In the genomic region with DNA sequence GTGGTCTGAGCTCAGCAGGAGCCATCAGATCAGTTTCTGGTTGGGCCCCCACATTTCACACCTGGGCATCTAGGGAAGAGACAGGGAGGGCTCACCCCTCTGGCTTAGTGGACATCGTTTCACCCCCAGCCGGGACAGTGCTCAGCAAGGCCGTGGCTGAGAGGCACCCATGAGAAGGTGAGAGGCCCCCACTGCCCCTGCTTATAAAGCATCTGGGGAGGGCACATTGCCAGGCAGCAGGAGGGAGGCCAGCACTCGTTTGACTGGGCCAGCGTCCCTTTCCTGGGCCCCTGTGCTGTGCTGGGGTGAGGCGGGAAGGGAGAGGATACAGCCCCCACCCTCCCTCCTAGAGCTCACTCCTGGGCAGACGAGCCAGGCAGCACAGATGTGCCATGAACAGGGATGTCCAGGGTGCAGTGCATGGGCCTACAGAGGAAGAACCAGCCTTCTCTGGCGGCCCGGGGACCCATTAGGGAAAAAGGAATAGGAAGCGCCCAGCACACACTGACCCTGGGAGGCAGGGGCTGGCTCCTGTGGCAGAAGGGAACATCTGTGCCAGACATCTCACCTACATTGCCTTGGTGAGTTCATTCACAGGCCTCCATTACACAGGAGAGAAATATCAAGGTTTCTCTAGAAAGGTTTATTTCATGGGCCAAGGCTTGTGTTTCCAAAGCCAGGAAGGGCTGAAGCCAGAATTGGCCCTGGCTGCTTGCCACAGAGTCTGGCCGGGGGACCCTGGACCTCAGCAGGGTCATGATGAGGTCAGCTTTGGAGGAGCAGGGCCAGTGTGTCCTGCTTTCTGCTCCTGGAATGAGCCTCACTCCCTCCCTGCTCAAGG, we compare ENCODE assay signal across 36 cellular contexts. TPM values are rescaled to one million over a fixed set of nuclear protein-coding genes. Genes with fewer than 3 reads are reported as not detected.
DNase-seq lines count a peak whose midpoint lies in the region; ATAC-seq and TF ChIP-seq lines count a peak whose summit lies in the region.
"Had no signal": no experiment of that assay in that cellular context is flagged by ENCODE, and none has a peak within 500 bp of the region (broad histone marks: within the 10 kb centered on the region; RNA-seq: fewer than 3 reads in every experiment).

No MANE protein-coding gene starts in this region.

- no peak overlapping the region for H3K4me2 ChIP-seq in SK-N-SH
- H3K4me2 ChIP-seq: GM23338 had no signal

- intact Hi-C loops in heart right ventricle (cut with DNase I) = no loop called here
- intact Hi-C loops in testis (cut with DNase I; ENCODE audit: low total_unique reads) = no loop called here

- H3K4me3 ChIP-seq in SK-N-SH (ENCODE audit: low read depth in 2 of 2, low read length in 1 of 2) = no peak overlapping the region
- H3K4me3 ChIP-seq in heart right ventricle = no peak overlapping the region
- H3K4me3 ChIP-seq in testis = no peak overlapping the region
- H3K4me3 ChIP-seq: esophagus muscularis mucosa, GM23338, pancreas, Peyer's patch, upper lobe of left lung had no signal

- H3K4me1 ChIP-seq in SK-N-SH (ENCODE audit: control insufficient read depth in 1 of 2, insufficient read depth in 2 of 2, low read depth in 1 of 2, low read length in 1 of 2) (peaks cover 0 to 14% of the 10 kb centered on the region in 2 experiments; a peak in 1 of 4 replicates), heart right ventricle (peaks cover 7 to 24% (median 13%) of the 10 kb centered on the region in 9 donors), testis (peaks cover 9% of the 10 kb centered on the region)
- H3K4me1 ChIP-seq: pancreas had no signal

- ATAC-seq in SK-N-SH treated with all-trans-retinoic acid at 6 μM for 48 hours (no peak; the same call in 2 of the 3 replicates), heart right ventricle (peak in 7 of 8 donors; percentile 12 to 48 (median 36)), GM19467 (IDR thresholded peaks at IDR 0.05; ENCODE audit: unreplicated experiment) (no peak)
- no peak for ATAC-seq in naive thymus-derived CD8-positive, alpha-beta T cell
- ATAC-seq: activated CD8-positive, alpha-beta memory T cell treated with anti-CD3 and anti-CD28 coated beads, Interleukin-2, amount 10 ng/mL, durations not matched to agents 7 days and 5 days; activated T-cell treated with anti-CD3 and anti-CD28 coated beads, Interleukin-2, amount 50 U/mL, for 72 hours; GM23338; pancreas had no signal

- TF ChIP-seq RAD21 in SK-N-SH (IDR thresholded peaks at IDR 0.05; ENCODE audit: low read length) = no peak

- H4K20me1 ChIP-seq in SK-N-SH (ENCODE audit: insufficient read depth) = peaks cover 30% of the 10 kb centered on the region

- H3K27ac ChIP-seq in SK-N-SH (ENCODE audit: low read depth in 2 of 2, low read length in 1 of 2) (peak overlapping the region in 1 of 2 experiments; percentile 60; a peak in 1 of 4 replicates), heart right ventricle (no peak overlapping the region), testis (no peak overlapping the region)
- H3K27ac ChIP-seq: 22Rv1, esophagus muscularis mucosa, pancreas, Peyer's patch, upper lobe of left lung had no signal

- no peaks in the 10 kb centered on the region for H3K9me3 Mint-ChIP-seq in naive thymus-derived CD8-positive, alpha-beta T cell
- H3K9me3 Mint-ChIP-seq: activated T-cell treated with anti-CD3 and anti-CD28 coated beads, Interleukin-2, amount 50 U/mL, for 72 hours; central memory CD8-positive, alpha-beta T cell; dendritic cell treated with granulocyte-macrophage colony-stimulating factor and Interleukin-4, amounts not matched to agents 40 ng/mL and 50 ng/mL, for 4 days; endodermal cell; GM23338; HFFc6; nephron progenitor cell had no signal

- 81% methylated on average over 6 of the region's 11 CpGs for WGBS in SK-N-SH (ENCODE audit: low lambda C conversion rate)
- WGBS in heart right ventricle, 2 donors = 47 to 52% methylated on average over 11 of the region's 11 CpGs
- WGBS in testis, 2 donors = 59 to 64% methylated on average over 7 to 11 of the region's 11 CpGs

- H3K27me3 Mint-ChIP-seq in naive thymus-derived CD8-positive, alpha-beta T cell = no peaks in the 10 kb centered on the region
- H3K27me3 Mint-ChIP-seq: activated CD8-positive, alpha-beta memory T cell treated with anti-CD3 and anti-CD28 coated beads, Interleukin-2, amount 10 ng/mL, durations not matched to agents 7 days and 5 days; central memory CD8-positive, alpha-beta T cell; dendritic cell treated with granulocyte-macrophage colony-stimulating factor and Interleukin-4, amounts not matched to agents 40 ng/mL and 50 ng/mL, for 4 days had no signal

- peak; percentile 17 for DNase-seq in SK-N-SH
- peak in 1 of 2 donors; percentile 51 for DNase-seq in heart right ventricle
- DNase-seq in naive thymus-derived CD8-positive, alpha-beta T cell = no peak
- peak; percentile 31 for DNase-seq in testis
- no peak for DNase-seq in iPS-NIHi7 (ENCODE audit: extremely low spot score)
- DNase-seq in activated T-cell treated with anti-CD3 and anti-CD28 coated beads, Interleukin-2, amount 50 U/mL, for 48 hours = no peak
- DNase-seq: activated CD4-positive, alpha-beta T cell treated with anti-CD3 and anti-CD28 coated beads, Interleukin-2, amount 50 U/mL, for 1 hour; activated CD8-positive, alpha-beta memory T cell treated with anti-CD3 and anti-CD28 coated beads, Interleukin-2, amount 10 ng/mL, durations not matched to agents 7 days and 5 days; activated naive CD4-positive, alpha-beta T cell treated with Interleukin-2 at 50 U/mL for 16 hours; activated T-cell treated with anti-CD3 and anti-CD28 coated beads, Interleukin-2, amount 50 U/mL, for 72 hours; endodermal cell; foreskin fibroblast; HFFc6; IMR-90; MV-4-11; NCI-H1436; NCI-H2107; NCI-H345; NCI-H748 treated with DMSO at 0.1 percent for 48 hours; nephron progenitor cell; retina; stimulated activated CD4-positive, alpha-beta T cell treated with anti-CD3 and anti-CD28 coated beads, Interleukin-2, amount 100 ng/mL, for 48 hours; upper lobe of left lung had no signal

- H3K27ac Mint-ChIP-seq in naive thymus-derived CD8-positive, alpha-beta T cell = peak overlapping the region in 7 of 10 donors; percentile 33 to 95 (median 47)
- H3K27ac Mint-ChIP-seq: activated CD8-positive, alpha-beta memory T cell treated with anti-CD3 and anti-CD28 coated beads, Interleukin-2, amount 10 ng/mL, durations not matched to agents 7 days and 5 days; dendritic cell treated with granulocyte-macrophage colony-stimulating factor and Interleukin-4, amounts not matched to agents 40 ng/mL and 50 ng/mL, for 4 days; endodermal cell; GM23338; HFFc6; nephron progenitor cell had no signal

- H3K4me1 Mint-ChIP-seq in naive thymus-derived CD8-positive, alpha-beta T cell = peaks cover 43 to 83% (median 76%) of the 10 kb centered on the region in 4 donors
- H3K4me1 Mint-ChIP-seq: endodermal cell, GM23338 had no signal

- CTCF ChIA-PET in SK-N-SH (lab: Yijun Ruan, JAX) = no interaction called here

- peaks cover 0 to 76% (median 28%) of the 10 kb centered on the region in 3 donors for H3K36me3 Mint-ChIP-seq in naive thymus-derived CD8-positive, alpha-beta T cell

- TF ChIP-seq CTCF in SK-N-SH (IDR thresholded peaks at IDR 0.05) (no peak), heart right ventricle (IDR thresholded peaks at IDR 0.05) (no peak), testis (IDR thresholded peaks at IDR 0.05) (no peak)

- H3K9me3 ChIP-seq in SK-N-SH (no peaks in the 10 kb centered on the region), heart right ventricle (no peaks in the 10 kb centered on the region), testis (no peaks in the 10 kb centered on the region)
- H3K9me3 ChIP-seq: esophagus muscularis mucosa, pancreas, Peyer's patch, upper lobe of left lung had no signal

- peaks cover 16 to 83% of the 10 kb centered on the region in 2 experiments for H3K36me3 ChIP-seq in SK-N-SH (replicated peaks in 1 of 2; ENCODE audit: control insufficient read depth in 1 of 2, insufficient read depth in 2 of 2, low read length in 1 of 2)
- peaks cover 0 to 98% (median 38%) of the 10 kb centered on the region in 9 donors for H3K36me3 ChIP-seq in heart right ventricle
- no peaks in the 10 kb centered on the region for H3K36me3 ChIP-seq in testis (ENCODE audit: low read depth, missing control alignments)

- no peak for TF ChIP-seq POLR2A in testis (IDR thresholded peaks at IDR 0.05)

- TF ChIP-seq EP300 in SK-N-SH (IDR thresholded peaks at IDR 0.05; ENCODE audit: borderline replicate concordance in 1 of 2, low read depth in 1 of 2, low read length in 1 of 2) = no peak

- H3K27me3 ChIP-seq in SK-N-SH (ENCODE audit: insufficient read depth) = no peaks in the 10 kb centered on the region
- no peaks in the 10 kb centered on the region for H3K27me3 ChIP-seq in heart right ventricle
- no peaks in the 10 kb centered on the region for H3K27me3 ChIP-seq in testis
- H3K27me3 ChIP-seq: esophagus muscularis mucosa, pancreas, Peyer's patch, upper lobe of left lung had no signal

- H2AFZ ChIP-seq in SK-N-SH (ENCODE audit: low read depth) = no peak overlapping the region
- H2AFZ ChIP-seq: GM23338 had no signal

- POLR2A ChIA-PET in SK-N-SH (lab: Yijun Ruan, JAX) = no interaction called here
- POLR2A ChIA-PET in naive thymus-derived CD8-positive, alpha-beta T cell (lab: Charles Lee) = interaction anchor here (0.5 to 4.0 kb wide), 6 partner anchors 12 to 877 kb away, joined by 3 to 25 read pairs (median 3); no protein-coding TSS in a partner anchor

- peaks cover 30% of the 10 kb centered on the region for H3K79me2 ChIP-seq in SK-N-SH (ENCODE audit: insufficient read depth)

- no peak overlapping the region for H3K9ac ChIP-seq in SK-N-SH

- H3K9me2 ChIP-seq in SK-N-SH = no peaks in the 10 kb centered on the region

- H3F3A ChIP-seq in SK-N-SH (replicated peaks; ENCODE audit: insufficient read depth) = no peaks in the 10 kb centered on the region

- no peak overlapping the region for H3K4me3 Mint-ChIP-seq in naive thymus-derived CD8-positive, alpha-beta T cell
- H3K4me3 Mint-ChIP-seq: activated CD8-positive, alpha-beta memory T cell treated with anti-CD3 and anti-CD28 coated beads, Interleukin-2, amount 10 ng/mL, durations not matched to agents 7 days and 5 days; activated T-cell treated with anti-CD3 and anti-CD28 coated beads, Interleukin-2, amount 50 U/mL, for 72 hours; central memory CD8-positive, alpha-beta T cell; dendritic cell treated with granulocyte-macrophage colony-stimulating factor and Interleukin-4, amounts not matched to agents 40 ng/mL and 50 ng/mL, for 4 days; endodermal cell; GM23338; HFFc6; nephron progenitor cell had no signal

RNA-seq across cellular contexts. Expression of a gene that starts 7.7 kb away (rescaled TPM):
- 101 and 133 TPM in 2 replicates for polyA plus RNA-seq in SK-N-SH (2012; rRNA removed)
- polyA plus RNA-seq in SK-N-SH (2012; cell fraction: cytosol; rRNA removed) = 68.9 and 107 TPM in 2 replicates
- 156 and 167 TPM in 2 replicates for polyA plus RNA-seq in SK-N-SH (2012; cell fraction: nucleus; rRNA removed)
- total RNA-seq in heart right ventricle = 10 to 100 TPM; 34.3 to 53.8 (median 47.0) TPM
- polyA plus RNA-seq in heart right ventricle = 10 to 100 TPM; 25.5 to 79.0 TPM
- 100 to 1,000 TPM; 151 to 154 TPM for total RNA-seq in naive thymus-derived CD8-positive, alpha-beta T cell
- 100 to 1,000 TPM; 195 to 288 (median 241) TPM for polyA plus RNA-seq in naive thymus-derived CD8-positive, alpha-beta T cell
- 100 to 1,000 TPM; 134 to 145 TPM for total RNA-seq in testis
- polyA plus RNA-seq in testis (ENCODE audit: insufficient read depth, low read depth, low replicate concordance) = 172 TPM

RNA-seq across cellular contexts. Expression of a gene that starts 20.2 kb away (rescaled TPM):
- polyA plus RNA-seq in SK-N-SH (2012; rRNA removed) = 156 and 192 TPM in 2 replicates
- 192 and 201 TPM in 2 replicates for polyA plus RNA-seq in SK-N-SH (2012; cell fraction: cytosol; rRNA removed)
- polyA plus RNA-seq in SK-N-SH (2012; cell fraction: nucleus; rRNA removed) = 107 and 115 TPM in 2 replicates
- total RNA-seq in heart right ventricle = 10 to 100 TPM; 27.0 to 44.5 (median 32.5) TPM
- 10 to 100 TPM; 36.0 to 75.0 TPM for polyA plus RNA-seq in heart right ventricle
- total RNA-seq in naive thymus-derived CD8-positive, alpha-beta T cell = 10 to 100 TPM; 70.3 to 74.3 TPM
- 100 to 1,000 TPM; 150 to 205 (median 183) TPM for polyA plus RNA-seq in naive thymus-derived CD8-positive, alpha-beta T cell
- total RNA-seq in testis = 10 to 100 TPM; 62.0 to 87.0 TPM
- 71.2 TPM for polyA plus RNA-seq in testis (ENCODE audit: insufficient read depth, low read depth, low replicate concordance)

RNA-seq across cellular contexts. Expression of a gene that starts 32.1 kb away (rescaled TPM):
- polyA plus RNA-seq in SK-N-SH (2012; rRNA removed) (not detected in 2 replicates), heart right ventricle (not detected), testis (ENCODE audit: insufficient read depth, low read depth, low replicate concordance) (1.2 TPM)
- 0.14 TPM in 1 of 2 replicates, not detected in the other for polyA plus RNA-seq in SK-N-SH (2012; cell fraction: cytosol; rRNA removed)
- polyA plus RNA-seq in SK-N-SH (2012; cell fraction: nucleus; rRNA removed) = not detected in 2 replicates
- total RNA-seq in heart right ventricle (not detected), testis (not detected)
- not detected for total RNA-seq in naive thymus-derived CD8-positive, alpha-beta T cell
- not detected for polyA plus RNA-seq in naive thymus-derived CD8-positive, alpha-beta T cell
- total RNA-seq: activated CD8-positive, alpha-beta memory T cell treated with anti-CD3 and anti-CD28 coated beads, Interleukin-2, amount 10 ng/mL, durations not matched to agents 7 days and 5 days; activated T-cell treated with anti-CD3 and anti-CD28 coated beads, Interleukin-2, amount 50 U/mL, for 72 hours; endodermal cell; esophagus muscularis mucosa; GM23338; HFFc6; IMR-90; lung microvascular endothelial cell; pancreas; Peyer's patch; subcutaneous adipose tissue; upper lobe of left lung had no signal
- polyA plus RNA-seq: adipose tissue, GM23338, IMR-90, keratinocyte, pancreas had no signal

Comparison
In these comparisons a context has a peak if more than half of its experiments do, and no peak if none do; other contexts are left out.
1. DNase-seq: peak in SK-N-SH (single experiment) and testis (single experiment); none in naive thymus-derived CD8-positive, alpha-beta T cell (0 of 10), iPS-NIHi7 (single experiment) and activated T-cell treated with anti-CD3 and anti-CD28 coated beads, Interleukin-2, amount 50 U/mL, for 48 hours (0 of 2).
2. ATAC-seq: peak in heart right ventricle (7 of 8); none in SK-N-SH treated with all-trans-retinoic acid at 6 μM for 48 hours (single experiment), naive thymus-derived CD8-positive, alpha-beta T cell (0 of 2) and GM19467 (single experiment).